11 cellular contexts compared by ENCODE assay signal in the genomic region with DNA sequence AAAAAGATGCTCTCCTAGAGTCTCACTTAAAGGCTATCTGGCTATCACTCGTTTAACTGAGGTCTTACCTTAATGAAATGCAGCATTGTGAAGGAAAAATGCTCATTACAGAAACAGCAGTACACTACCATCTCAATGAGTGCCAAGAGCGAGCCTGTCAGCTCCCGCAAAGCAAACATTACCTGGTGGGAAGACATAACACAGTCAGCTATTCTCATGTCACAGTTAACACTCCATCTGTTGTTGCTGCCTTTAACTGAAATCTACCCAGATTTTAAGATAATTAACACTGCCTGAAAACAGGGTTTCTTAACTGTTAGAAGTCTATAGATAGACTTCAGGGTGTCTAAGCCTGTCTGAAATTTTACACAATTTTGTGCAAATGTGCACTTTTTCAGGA.
"Had no signal": no experiment of that assay in that cellular context is flagged by ENCODE, and none has a peak within 500 bp of the region (broad histone marks: within the 10 kb centered on the region; RNA-seq: fewer than 3 reads in every experiment).

No MANE protein-coding gene starts in this region.

- ATAC-seq: activated CD8-positive, alpha-beta T cell treated with anti-CD3 and anti-CD28 coated beads for 36 hours; heart left ventricle; left lung; psoas muscle; right lobe of liver had no signal

- DNase-seq: activated CD8-positive, alpha-beta memory T cell treated with anti-CD3 and anti-CD28 coated beads, Interleukin-2, amount 50 U/mL, for 4 hours; activated CD8-positive, alpha-beta T cell treated with anti-CD3 and anti-CD28 coated beads for 36 hours; aorta; foreskin melanocyte; heart left ventricle; left lung; psoas muscle; right lobe of liver; spleen; stimulated activated CD4-positive, alpha-beta T cell treated with anti-CD3 and anti-CD28 coated beads, Interleukin-1b, Interleukin-23, amount 100 ng/mL, for 48 hours; stimulated activated naive CD4-positive, alpha-beta T cell treated with Interleukin-2 at 50 U/mL for 16 hours had no signal
